9 cellular contexts compared by ENCODE assay signal in genomic region chr2:177753682-177754475, GRCh38.
DNase-seq lines count a peak whose midpoint lies in the region; TF ChIP-seq lines count a peak whose summit lies in the region.
"Had no signal": no experiment of that assay in that cellular context is flagged by ENCODE, and none has a peak within 500 bp of the region (broad histone marks: within the 10 kb centered on the region; RNA-seq: fewer than 3 reads in every experiment).

No MANE protein-coding gene starts in this region.

- no peaks in the 10 kb centered on the region for H4K20me1 ChIP-seq in GM23248 (ENCODE audit: insufficient read depth)
- no peaks in the 10 kb centered on the region for H4K20me1 ChIP-seq in SK-N-SH (ENCODE audit: insufficient read depth)
- H4K20me1 ChIP-seq in fibroblast of lung (ENCODE audit: control insufficient read depth, extremely low read depth, insufficient read depth, low read length), result no peaks in the 10 kb centered on the region

- H3K27me3 ChIP-seq in GM23248 (replicated peaks; ENCODE audit: insufficient read depth) (no peaks in the 10 kb centered on the region), SK-N-SH (ENCODE audit: insufficient read depth) (no peaks in the 10 kb centered on the region), fibroblast of lung (ENCODE audit: control insufficient read depth, insufficient read depth, low read length) (no peaks in the 10 kb centered on the region)

- no peak overlapping the region for H3K4me2 ChIP-seq in GM23248 (ENCODE audit: unreplicated experiment)
- no peak overlapping the region for H3K4me2 ChIP-seq in SK-N-SH
- H3K4me2 ChIP-seq in fibroblast of lung (ENCODE audit: extremely low read depth, insufficient read depth, low read length), result no peak overlapping the region

- in situ Hi-C loops in GM23248 (cut with MboI), result no loop called here

- CTCF ChIA-PET in SK-N-SH (lab: Yijun Ruan, JAX), result interaction anchor here (0.6 to 4.6 kb wide), 7 partner anchors 9 to 589 kb away, joined by 3 to 30 read pairs (median 4); no protein-coding TSS in a partner anchor

- POLR2A ChIA-PET in SK-N-SH (lab: Yijun Ruan, JAX), result interaction anchor here (0.5 kb wide), 1 partner anchor 555 kb away, joined by 3 read pairs; no protein-coding TSS in a partner anchor

- H3K9ac ChIP-seq in GM23248 (no peak overlapping the region), SK-N-SH (no peak overlapping the region), fibroblast of lung (ENCODE audit: insufficient read depth, low read length) (no peak overlapping the region)

- H2AFZ ChIP-seq in GM23248, result 0 out of 2 replicates have a peak overlapping the region, but pooled peaks have one; percentile 5
- H2AFZ ChIP-seq in SK-N-SH (ENCODE audit: low read depth), result no peak overlapping the region
- no peak overlapping the region for H2AFZ ChIP-seq in fibroblast of lung (ENCODE audit: low read length)

- peak overlapping the region; percentile 3 to 44 (median 22) for H3K4me3 Mint-ChIP-seq in nephron
- H3K4me3 Mint-ChIP-seq: activated naive CD8-positive, alpha-beta T cell treated with anti-CD3 and anti-CD28 coated beads, Interleukin-2, amount 10 ng/mL, durations not matched to agents 7 days and 5 days had no signal

- no peaks in the 10 kb centered on the region for H3K9me3 ChIP-seq in GM23248 (ENCODE audit: low read depth)
- H3K9me3 ChIP-seq in SK-N-SH, result no peaks in the 10 kb centered on the region
- no peaks in the 10 kb centered on the region for H3K9me3 ChIP-seq in fibroblast of lung (ENCODE audit: control insufficient read depth, insufficient read depth, low read depth, low read length)

- H3F3A ChIP-seq in GM23248 (ENCODE audit: insufficient read depth) (no peaks in the 10 kb centered on the region), SK-N-SH (replicated peaks; ENCODE audit: insufficient read depth) (no peaks in the 10 kb centered on the region)

- peaks cover 71% of the 10 kb centered on the region for H3K4me1 Mint-ChIP-seq in nephron
- H3K4me1 Mint-ChIP-seq: activated naive CD8-positive, alpha-beta T cell treated with anti-CD3 and anti-CD28 coated beads, Interleukin-2, amount 10 ng/mL, durations not matched to agents 7 days and 5 days had no signal

- H3K27ac ChIP-seq in GM23248, result no peak overlapping the region
- no peak overlapping the region; a peak in 1 of 4 replicates for H3K27ac ChIP-seq in SK-N-SH (ENCODE audit: low read depth in 2 of 2, low read length in 1 of 2)
- no peak overlapping the region for H3K27ac ChIP-seq in fibroblast of lung (ENCODE audit: insufficient read depth, low read length)

- peak; percentile 83 for DNase-seq in AG08395 (ENCODE audit: low spot score)
- peak; percentile 78 for DNase-seq in GM23248
- peak; percentile 41 for DNase-seq in SK-N-SH
- peak; percentile 68 to 93 for DNase-seq in fibroblast of lung (ENCODE audit: low read depth in 2 of 2)
- DNase-seq in NCI-H1694 (lab: John Stamatoyannopoulos, UW), result no peak
- DNase-seq in stimulated activated CD4-positive, alpha-beta T cell treated with anti-CD3 and anti-CD28 coated beads, Interleukin-4, amount 100 ng/mL, for 4 hours, result no peak
- DNase-seq in NCI-H345 treated with DMSO at 0.1 percent for 48 hours (lab: John Stamatoyannopoulos, UW; ENCODE audit: unreplicated experiment), result no peak
- DNase-seq: activated naive CD8-positive, alpha-beta T cell treated with anti-CD3 and anti-CD28 coated beads, Interleukin-2, amount 10 ng/mL, durations not matched to agents 7 days and 5 days had no signal

- TF ChIP-seq CTCF in SK-N-SH (IDR thresholded peaks at IDR 0.05) (no peak), fibroblast of lung (conservative IDR thresholded peaks at IDR 0.05 in 1 of 2, IDR thresholded peaks at IDR 0.05 in 1 of 2; ENCODE audit: low read depth in 1 of 2, low read length in 2 of 2) (no peak), nephron (IDR thresholded peaks at IDR 0.05; ENCODE audit: unreplicated experiment in 3 of 3) (no peak)

- H3K27ac Mint-ChIP-seq in nephron, result peak overlapping the region; percentile 98
- H3K27ac Mint-ChIP-seq: activated naive CD8-positive, alpha-beta T cell treated with anti-CD3 and anti-CD28 coated beads, Interleukin-2, amount 10 ng/mL, durations not matched to agents 7 days and 5 days had no signal

- H3K9me3 Mint-ChIP-seq in nephron, result no peaks in the 10 kb centered on the region
- H3K9me3 Mint-ChIP-seq: activated naive CD8-positive, alpha-beta T cell treated with anti-CD3 and anti-CD28 coated beads, Interleukin-2, amount 10 ng/mL, durations not matched to agents 7 days and 5 days had no signal

- 24 to 25% methylated on average over 5 of the region's 5 CpGs for WGBS in GM23248 (ENCODE audit: low coverage in 1 of 2, low lambda C conversion rate in 2 of 2, missing lambda C conversion rate in 2 of 2), 2 experiments
- 40% methylated on average over 5 of the region's 5 CpGs for WGBS in SK-N-SH (ENCODE audit: low lambda C conversion rate)

- no peak for TF ChIP-seq RAD21 in SK-N-SH (IDR thresholded peaks at IDR 0.05; ENCODE audit: low read length)

- H3K79me2 ChIP-seq in GM23248 (ENCODE audit: insufficient read depth), result no peaks in the 10 kb centered on the region
- H3K79me2 ChIP-seq in SK-N-SH (ENCODE audit: insufficient read depth), result no peaks in the 10 kb centered on the region
- no peaks in the 10 kb centered on the region for H3K79me2 ChIP-seq in fibroblast of lung (ENCODE audit: control insufficient read depth, insufficient read depth, low read length)

- TF ChIP-seq EP300 in SK-N-SH (IDR thresholded peaks at IDR 0.05; ENCODE audit: borderline replicate concordance in 1 of 2, low read depth in 1 of 2, low read length in 1 of 2), result no peak

- no peaks in the 10 kb centered on the region for H3K36me3 ChIP-seq in GM23248 (ENCODE audit: low read depth)
- no peaks in the 10 kb centered on the region for H3K36me3 ChIP-seq in SK-N-SH (replicated peaks in 1 of 2; ENCODE audit: control insufficient read depth in 1 of 2, insufficient read depth in 2 of 2, low read length in 1 of 2)
- H3K36me3 ChIP-seq in fibroblast of lung (ENCODE audit: control insufficient read depth, insufficient read depth, low read length), result no peaks in the 10 kb centered on the region

- H3K4me1 ChIP-seq in GM23248 (ENCODE audit: insufficient read depth) (0 out of 2 replicates have a peak, but pooled peaks cover 4% of the 10 kb centered on the region), SK-N-SH (ENCODE audit: control insufficient read depth in 1 of 2, insufficient read depth in 2 of 2, low read depth in 1 of 2, low read length in 1 of 2) (peaks cover 0 to 23% of the 10 kb centered on the region in 2 experiments; a peak in 2 of 4 replicates), fibroblast of lung (ENCODE audit: control insufficient read depth, extremely low read depth, insufficient read depth, low read length) (no peaks in the 10 kb centered on the region)

- no peaks in the 10 kb centered on the region for H3K27me3 Mint-ChIP-seq in nephron (ENCODE audit: low read depth)

- no peak overlapping the region for H3K4me3 ChIP-seq in GM23248
- no peak overlapping the region for H3K4me3 ChIP-seq in SK-N-SH (ENCODE audit: low read depth in 2 of 2, low read length in 1 of 2)
- no peak overlapping the region for H3K4me3 ChIP-seq in fibroblast of lung (replicated peaks in 1 of 4; ENCODE audit: control extremely low read depth in 1 of 4, insufficient read depth in 1 of 4, low read depth in 3 of 4, low read length in 4 of 4)

- H3K9me2 ChIP-seq in GM23248 (ENCODE audit: insufficient read depth) (no peaks in the 10 kb centered on the region), SK-N-SH (no peaks in the 10 kb centered on the region)

- H3K36me3 Mint-ChIP-seq in nephron (ENCODE audit: low read depth), result no peaks in the 10 kb centered on the region
- H3K36me3 Mint-ChIP-seq: activated naive CD8-positive, alpha-beta T cell treated with anti-CD3 and anti-CD28 coated beads, Interleukin-2, amount 10 ng/mL, durations not matched to agents 7 days and 5 days had no signal

TF ChIP-seq in SK-N-SH, 30 proteins besides CTCF, POLR2A, EP300 and RAD21:
- peak; percentile 62 for TF ChIP-seq GATA2 (CRISPR knock-in tag; IDR thresholded peaks at IDR 0.05)
- peak; percentile 89 for TF ChIP-seq RFX5 (IDR thresholded peaks at IDR 0.05; ENCODE audit: low read length)
- TF ChIP-seq FOSL2 (IDR thresholded peaks at IDR 0.05; ENCODE audit: borderline replicate concordance, low read depth), result no peak
TF ChIP-seq in SK-N-SH: peak in this region for 2.

Comparison
In these comparisons a context has a peak if more than half of its experiments do, and no peak if none do; other contexts are left out.
1. DNase-seq: peak in AG08395 (single experiment), GM23248 (single experiment), SK-N-SH (single experiment) and fibroblast of lung (2 of 2); none in NCI-H1694 (single experiment), stimulated activated CD4-positive, alpha-beta T cell treated with anti-CD3 and anti-CD28 coated beads, Interleukin-4, amount 100 ng/mL, for 4 hours (0 of 2) and NCI-H345 treated with DMSO at 0.1 percent for 48 hours (single experiment).